In the genomic region with DNA sequence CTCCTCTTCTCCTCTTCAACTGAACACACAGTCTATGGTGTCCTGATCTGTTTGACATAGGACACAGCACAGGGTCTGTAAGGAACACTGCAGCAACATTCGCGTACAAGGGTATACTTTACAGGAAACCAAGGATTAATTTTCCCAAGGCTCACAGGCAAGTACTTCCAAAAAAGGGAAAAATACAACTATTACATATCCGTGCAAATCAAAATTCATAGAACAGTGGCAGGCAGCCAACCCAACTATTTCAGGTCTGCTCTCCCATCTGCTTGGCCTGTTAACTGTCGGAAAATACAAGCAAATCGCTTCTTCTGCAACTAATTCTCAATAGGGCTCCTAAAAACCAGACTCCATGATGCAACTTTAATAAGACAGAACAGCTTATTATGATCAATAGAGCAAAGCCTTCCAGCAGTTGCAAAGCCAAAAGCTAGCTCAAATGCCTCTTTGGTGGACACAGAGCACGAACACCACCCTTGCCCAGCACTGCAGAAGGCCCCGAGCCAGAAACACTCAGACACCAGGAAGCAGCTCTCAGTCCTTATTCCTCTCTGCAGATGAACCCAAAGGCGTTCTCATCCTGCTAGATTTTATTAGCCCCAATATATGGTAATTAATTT, we compare ENCODE assay signal across 9 cellular contexts.
A peak's percentile ranks its signal among the peaks of the same experiment; 100 is the strongest.
DNase-seq lines count a peak whose midpoint lies in the region; ATAC-seq, FAIRE-seq and TF ChIP-seq lines count a peak whose summit lies in the region.
"Had no signal": no experiment of that assay in that cellular context is flagged by ENCODE, and none has a peak within 500 bp of the region (broad histone marks: within the 10 kb centered on the region; RNA-seq: fewer than 3 reads in every experiment).

No MANE protein-coding gene starts in this region.

- H3K9ac ChIP-seq in HUES64 (ENCODE audit: low read depth, low read length) (no peak overlapping the region), astrocyte (ENCODE audit: low read length) (no peak overlapping the region)

- no peak for ATAC-seq in HG03196 (IDR thresholded peaks at IDR 0.05; ENCODE audit: unreplicated experiment)
- no peak for ATAC-seq in stimulated activated naive CD8-positive, alpha-beta T cell treated with anti-CD3 and anti-CD28 coated beads, Interleukin-15, Interleukin-2, amounts not matched to agents 100 U/mL and 50 U/mL, for 24 hours
- no peak for ATAC-seq in naive thymus-derived CD4-positive, alpha-beta T cell

- H3K27me3 Mint-ChIP-seq in astrocyte (ENCODE audit: low read depth, unreplicated experiment) = no peaks in the 10 kb centered on the region
- peaks cover 0 to 21% (median 4%) of the 10 kb centered on the region in 5 donors for H3K27me3 Mint-ChIP-seq in naive thymus-derived CD4-positive, alpha-beta T cell

- no peaks in the 10 kb centered on the region for H3K9me3 Mint-ChIP-seq in astrocyte (ENCODE audit: unreplicated experiment)
- no peaks in the 10 kb centered on the region for H3K9me3 Mint-ChIP-seq in naive thymus-derived CD4-positive, alpha-beta T cell

- FAIRE-seq in astrocyte (lab: Jason Lieb, UNC) = no peak

- 0 out of 2 replicates have a peak overlapping the region, but pooled peaks have one; percentile 20 for H3K27ac ChIP-seq in HUES64 (ENCODE audit: low read depth, low read length)
- no peak overlapping the region for H3K27ac ChIP-seq in astrocyte (ENCODE audit: low read depth, low read length)
- H3K27ac ChIP-seq in sigmoid colon = peak overlapping the region; percentile 38 to 77 (median 72)
- no peak overlapping the region for H3K27ac ChIP-seq in naive thymus-derived CD4-positive, alpha-beta T cell (ENCODE audit: low read depth, low read length)
- H3K27ac ChIP-seq: epithelial cell of prostate had no signal

- H3K9me3 ChIP-seq in HUES64 (ENCODE audit: insufficient read depth, low read depth, low read length) (no peaks in the 10 kb centered on the region), astrocyte (ENCODE audit: insufficient read depth, low read depth, low read length) (no peaks in the 10 kb centered on the region), sigmoid colon (no peaks in the 10 kb centered on the region)
- no peaks in the 10 kb centered on the region for H3K9me3 ChIP-seq in naive thymus-derived CD4-positive, alpha-beta T cell (ENCODE audit: control insufficient read depth in 2 of 3, low read length in 3 of 3)

- DNase-seq in astrocyte (ENCODE audit: low read depth) = no peak
- DNase-seq in hippocampal formation (lab: John Stamatoyannopoulos, UW) = peak; percentile 47 to 53
- DNase-seq in sigmoid colon = peak; percentile 83
- DNase-seq in stimulated activated naive CD8-positive, alpha-beta T cell treated with anti-CD3 and anti-CD28 coated beads, Interleukin-15, Interleukin-2, amounts not matched to agents 100 U/mL and 50 U/mL, for 24 hours = no peak
- no peak for DNase-seq in naive thymus-derived CD4-positive, alpha-beta T cell
- no peak for DNase-seq in KG1 (lab: John Stamatoyannopoulos, UW)

- peaks cover 12% of the 10 kb centered on the region for H3K36me3 Mint-ChIP-seq in astrocyte (ENCODE audit: low read depth, unreplicated experiment)
- no peaks in the 10 kb centered on the region for H3K36me3 Mint-ChIP-seq in naive thymus-derived CD4-positive, alpha-beta T cell

- intact Hi-C loops in sigmoid colon (cut with DNase I) = no loop called here
- intact Hi-C loops in naive thymus-derived CD4-positive, alpha-beta T cell (cut with micrococcal nuclease) = no loop called here

- TF ChIP-seq POLR2A in sigmoid colon (IDR thresholded peaks at IDR 0.05) = no peak

- peaks cover 25% of the 10 kb centered on the region for H4K20me1 ChIP-seq in astrocyte (ENCODE audit: insufficient read depth, low read length)

- no peak overlapping the region for H2AFZ ChIP-seq in astrocyte (ENCODE audit: low read depth, low read length)

- no peak overlapping the region for H3K4me3 Mint-ChIP-seq in astrocyte (ENCODE audit: unreplicated experiment)
- no peak overlapping the region for H3K4me3 Mint-ChIP-seq in naive thymus-derived CD4-positive, alpha-beta T cell

- H3K79me2 ChIP-seq in astrocyte (ENCODE audit: insufficient read depth, low read length) = peaks cover 24% of the 10 kb centered on the region

- H3K4me3 ChIP-seq in HUES64 (ENCODE audit: low read length) (no peak overlapping the region), astrocyte (ENCODE audit: insufficient read depth, low read depth, low read length) (no peak overlapping the region), sigmoid colon (no peak overlapping the region)
- H3K4me3 ChIP-seq in naive thymus-derived CD4-positive, alpha-beta T cell (ENCODE audit: low read length) = no peak overlapping the region

- TF ChIP-seq CTCF in astrocyte (IDR thresholded peaks at IDR 0.05; ENCODE audit: insufficient read depth, low read depth, low read length) (no peak), sigmoid colon (IDR thresholded peaks at IDR 0.05) (no peak)

- H3K4me1 ChIP-seq in HUES64 (ENCODE audit: insufficient read depth, low read length) = peaks cover 68% of the 10 kb centered on the region
- H3K4me1 ChIP-seq in astrocyte (ENCODE audit: insufficient read depth, low read length) = peaks cover 16% of the 10 kb centered on the region
- H3K4me1 ChIP-seq in sigmoid colon = peaks cover 0 to 77% (median 60%) of the 10 kb centered on the region in 4 donors
- H3K4me1 ChIP-seq in naive thymus-derived CD4-positive, alpha-beta T cell (ENCODE audit: control insufficient read depth in 2 of 2, insufficient read depth in 2 of 2, low read length in 2 of 2) = no peaks in the 10 kb centered on the region

- peak overlapping the region; percentile 36 for H3K4me2 ChIP-seq in astrocyte (ENCODE audit: low read length)

- CTCF ChIA-PET in naive thymus-derived CD4-positive, alpha-beta T cell (lab: Charles Lee) = no interaction called here

- no peak for TF ChIP-seq EP300 in sigmoid colon (IDR thresholded peaks at IDR 0.05)

- H3K27me3 ChIP-seq in HUES64 (ENCODE audit: insufficient read depth, low read length) (no peaks in the 10 kb centered on the region), astrocyte (ENCODE audit: insufficient read depth, low read length) (no peaks in the 10 kb centered on the region), sigmoid colon (no peaks in the 10 kb centered on the region)
- no peaks in the 10 kb centered on the region for H3K27me3 ChIP-seq in naive thymus-derived CD4-positive, alpha-beta T cell (ENCODE audit: control insufficient read depth in 2 of 2, insufficient read depth in 2 of 2, low read length in 2 of 2)

- H3K27ac Mint-ChIP-seq in astrocyte (ENCODE audit: unreplicated experiment) = no peak overlapping the region
- H3K27ac Mint-ChIP-seq in naive thymus-derived CD4-positive, alpha-beta T cell = no peak overlapping the region

- POLR2A ChIA-PET in naive thymus-derived CD4-positive, alpha-beta T cell (lab: Charles Lee) = no interaction called here

- H3K36me3 ChIP-seq in HUES64 (ENCODE audit: insufficient read depth, low read length) (no peaks in the 10 kb centered on the region), astrocyte (ENCODE audit: insufficient read depth, low read length) (no peaks in the 10 kb centered on the region), sigmoid colon (no peaks in the 10 kb centered on the region)
- H3K36me3 ChIP-seq in naive thymus-derived CD4-positive, alpha-beta T cell (ENCODE audit: control insufficient read depth in 2 of 3, insufficient read depth in 3 of 3, low read length in 3 of 3) = no peaks in the 10 kb centered on the region

- WGBS in HUES64 = 89% methylated on average over 8 of the region's 8 CpGs
- WGBS in sigmoid colon, 2 donors = 55 to 66% methylated on average over 8 of the region's 8 CpGs

- peaks cover 52% of the 10 kb centered on the region for H3K4me1 Mint-ChIP-seq in astrocyte (ENCODE audit: low read depth, unreplicated experiment)
- H3K4me1 Mint-ChIP-seq in naive thymus-derived CD4-positive, alpha-beta T cell = peaks cover 0 to 2% (median 0%) of the 10 kb centered on the region in 7 donors

Comparison
In these comparisons a context has a peak if more than half of its experiments do, and no peak if none do; other contexts are left out.
1. H3K27ac ChIP-seq: peak in HUES64 (single experiment) and sigmoid colon (4 of 4); none in astrocyte (single experiment) and naive thymus-derived CD4-positive, alpha-beta T cell (single experiment).
2. DNase-seq: peak in hippocampal formation (2 of 2) and sigmoid colon (single experiment); none in astrocyte (single experiment), stimulated activated naive CD8-positive, alpha-beta T cell treated with anti-CD3 and anti-CD28 coated beads, Interleukin-15, Interleukin-2, amounts not matched to agents 100 U/mL and 50 U/mL, for 24 hours (single experiment), naive thymus-derived CD4-positive, alpha-beta T cell (0 of 9) and KG1 (single experiment).